ENCODE assay signal across 19 cellular contexts in the genomic region with DNA sequence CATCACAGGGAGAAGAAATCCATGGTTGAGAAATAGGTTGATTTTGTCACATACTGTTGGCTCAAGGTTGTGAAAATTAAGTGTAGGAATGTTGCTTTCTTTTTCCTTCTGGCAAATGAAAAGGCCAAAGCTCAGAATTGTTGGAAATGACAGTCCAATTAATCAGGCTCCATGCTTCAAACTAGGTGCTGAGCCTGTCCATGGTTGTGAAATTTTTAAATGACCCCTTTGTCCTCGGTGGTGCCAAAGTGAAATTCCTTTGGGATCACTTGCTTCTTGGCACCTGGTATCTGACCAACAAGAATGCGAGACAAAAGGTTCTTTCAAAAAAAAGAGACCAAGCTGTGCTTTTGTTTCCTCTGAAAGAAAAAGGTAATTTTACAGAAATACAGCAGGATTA.
DNase-seq lines count a peak whose midpoint lies in the region; ATAC-seq, FAIRE-seq and TF ChIP-seq lines count a peak whose summit lies in the region.
"Had no signal": no experiment of that assay in that cellular context is flagged by ENCODE, and none has a peak within 500 bp of the region (broad histone marks: within the 10 kb centered on the region; RNA-seq: fewer than 3 reads in every experiment).

No MANE protein-coding gene starts in this region.

- H3K36me3 ChIP-seq in HUES64 (ENCODE audit: insufficient read depth, low read length) (no peaks in the 10 kb centered on the region), astrocyte (ENCODE audit: insufficient read depth, low read length) (no peaks in the 10 kb centered on the region)
- H3K36me3 ChIP-seq: BLaER1, esophagus muscularis mucosa had no signal

- H3K36me3 Mint-ChIP-seq in astrocyte (ENCODE audit: low read depth, unreplicated experiment) = no peaks in the 10 kb centered on the region
- H3K36me3 Mint-ChIP-seq in activated T-helper 17 cell treated with anti-CD3 and anti-CD28 coated beads, Interleukin-2, amount 50 U/mL, for 72 hours (ENCODE audit: low read depth) = no peaks in the 10 kb centered on the region

- H3K27ac Mint-ChIP-seq in astrocyte (ENCODE audit: unreplicated experiment) = no peak overlapping the region
- H3K27ac Mint-ChIP-seq in activated T-helper 17 cell treated with anti-CD3 and anti-CD28 coated beads, Interleukin-2, amount 50 U/mL, for 72 hours = no peak overlapping the region
- H3K27ac Mint-ChIP-seq: activated CD8-positive, alpha-beta memory T cell treated with anti-CD3 and anti-CD28 coated beads, Interleukin-2, amount 10 ng/mL, durations not matched to agents 7 days and 5 days; IgD-negative memory B cell had no signal

- H3K4me3 Mint-ChIP-seq in astrocyte (ENCODE audit: unreplicated experiment) = no peak overlapping the region
- no peak overlapping the region for H3K4me3 Mint-ChIP-seq in activated T-helper 17 cell treated with anti-CD3 and anti-CD28 coated beads, Interleukin-2, amount 50 U/mL, for 72 hours
- H3K4me3 Mint-ChIP-seq: activated CD8-positive, alpha-beta memory T cell treated with anti-CD3 and anti-CD28 coated beads, Interleukin-2, amount 10 ng/mL, durations not matched to agents 7 days and 5 days; IgD-negative memory B cell had no signal

- FAIRE-seq in astrocyte (lab: Jason Lieb, UNC) (no peak), urothelium cell line (lab: Jason Lieb, UNC) (no peak)

- peak overlapping the region; percentile 6 for H3K4me2 ChIP-seq in astrocyte (ENCODE audit: low read length)
- H3K4me2 ChIP-seq: BLaER1 had no signal

- H3K79me2 ChIP-seq in astrocyte (ENCODE audit: insufficient read depth, low read length) = no peaks in the 10 kb centered on the region

- H4K20me1 ChIP-seq in astrocyte (ENCODE audit: insufficient read depth, low read length) = no peaks in the 10 kb centered on the region
- H4K20me1 ChIP-seq: BLaER1 had no signal

- H3K27me3 ChIP-seq in HUES64 (ENCODE audit: insufficient read depth, low read length) (no peaks in the 10 kb centered on the region), astrocyte (ENCODE audit: insufficient read depth, low read length) (no peaks in the 10 kb centered on the region)
- H3K27me3 ChIP-seq: BLaER1, esophagus muscularis mucosa had no signal

- no peak for TF ChIP-seq CTCF in astrocyte (IDR thresholded peaks at IDR 0.05; ENCODE audit: insufficient read depth, low read depth, low read length)

- H3K27ac ChIP-seq in HUES64 (ENCODE audit: low read depth, low read length) (peak overlapping the region; percentile 50; the same call in 1 of the 2 replicates), astrocyte (ENCODE audit: low read depth, low read length) (peak overlapping the region; percentile 11)
- H3K27ac ChIP-seq: BLaER1, esophagus muscularis mucosa had no signal

- no peak overlapping the region for H2AFZ ChIP-seq in astrocyte (ENCODE audit: low read depth, low read length)

- H3K9me3 Mint-ChIP-seq in astrocyte (ENCODE audit: unreplicated experiment) = peaks cover 2% of the 10 kb centered on the region
- H3K9me3 Mint-ChIP-seq in activated T-helper 17 cell treated with anti-CD3 and anti-CD28 coated beads, Interleukin-2, amount 50 U/mL, for 72 hours = peaks cover 5% of the 10 kb centered on the region

- DNase-seq in astrocyte (ENCODE audit: low read depth) (peak; percentile 89), iPS DF 19.7 (ENCODE audit: low read depth, low spot score) (peak; percentile 7), urothelium cell line (ENCODE audit: low spot score) (peak; percentile 57)
- DNase-seq: activated CD8-positive, alpha-beta memory T cell treated with anti-CD3 and anti-CD28 coated beads, Interleukin-2, amount 10 ng/mL, durations not matched to agents 7 days and 5 days; activated gamma-delta T cell; anterior cingulate cortex; dermis blood vessel endothelial cell; DMS 273 treated with DMSO at 0.1 percent for 48 hours; NCI-H1092; NCI-H82; Right ventricle myocardium superior; T-helper 2 cell had no signal

- H3K4me1 ChIP-seq in HUES64 (ENCODE audit: insufficient read depth, low read length) = peaks cover 23% of the 10 kb centered on the region
- no peaks in the 10 kb centered on the region for H3K4me1 ChIP-seq in astrocyte (ENCODE audit: insufficient read depth, low read length)
- H3K4me1 ChIP-seq: BLaER1 had no signal

- no peak for ATAC-seq in HG02623 (IDR thresholded peaks at IDR 0.05; ENCODE audit: unreplicated experiment)
- ATAC-seq in HG03520 (IDR thresholded peaks at IDR 0.05; ENCODE audit: unreplicated experiment) = no peak
- no peak for ATAC-seq in activated T-helper 17 cell treated with anti-CD3 and anti-CD28 coated beads, Interleukin-2, amount 50 U/mL, for 72 hours (replicated peaks)
- ATAC-seq: activated CD8-positive, alpha-beta memory T cell treated with anti-CD3 and anti-CD28 coated beads, Interleukin-2, amount 10 ng/mL, durations not matched to agents 7 days and 5 days had no signal

- no peaks in the 10 kb centered on the region for H3K27me3 Mint-ChIP-seq in astrocyte (ENCODE audit: low read depth, unreplicated experiment)
- H3K27me3 Mint-ChIP-seq in activated T-helper 17 cell treated with anti-CD3 and anti-CD28 coated beads, Interleukin-2, amount 50 U/mL, for 72 hours = no peaks in the 10 kb centered on the region
- H3K27me3 Mint-ChIP-seq: activated CD8-positive, alpha-beta memory T cell treated with anti-CD3 and anti-CD28 coated beads, Interleukin-2, amount 10 ng/mL, durations not matched to agents 7 days and 5 days had no signal

- no peak overlapping the region; the same call in 1 of the 2 replicates for H3K9ac ChIP-seq in HUES64 (ENCODE audit: low read depth, low read length)
- H3K9ac ChIP-seq in astrocyte (ENCODE audit: low read length) = no peak overlapping the region
- H3K9ac ChIP-seq: BLaER1 had no signal

- H3K4me1 Mint-ChIP-seq in astrocyte (ENCODE audit: low read depth, unreplicated experiment) = peaks cover 3% of the 10 kb centered on the region
- peaks cover 8% of the 10 kb centered on the region for H3K4me1 Mint-ChIP-seq in activated T-helper 17 cell treated with anti-CD3 and anti-CD28 coated beads, Interleukin-2, amount 50 U/mL, for 72 hours
- H3K4me1 Mint-ChIP-seq: activated CD8-positive, alpha-beta memory T cell treated with anti-CD3 and anti-CD28 coated beads, Interleukin-2, amount 10 ng/mL, durations not matched to agents 7 days and 5 days; IgD-negative memory B cell had no signal

- H3K4me3 ChIP-seq in HUES64 (ENCODE audit: low read length) (no peak overlapping the region), astrocyte (ENCODE audit: insufficient read depth, low read depth, low read length) (no peak overlapping the region)
- H3K4me3 ChIP-seq: BLaER1, esophagus muscularis mucosa had no signal

- WGBS in HUES64 = 69% methylated on average over 2 of the region's 2 CpGs

- H3K9me3 ChIP-seq in HUES64 (ENCODE audit: insufficient read depth, low read depth, low read length) = peaks cover 19% of the 10 kb centered on the region
- no peaks in the 10 kb centered on the region for H3K9me3 ChIP-seq in astrocyte (ENCODE audit: insufficient read depth, low read depth, low read length)
- H3K9me3 ChIP-seq: esophagus muscularis mucosa had no signal

Comparison
In these comparisons a context has a peak if more than half of its experiments do, and no peak if none do; other contexts are left out.
1. DNase-seq: peak in every context shown above with its lines; median percentile 89 in astrocyte; 57 in urothelium cell line; 7 in iPS DF 19.7.